In the genomic region with DNA sequence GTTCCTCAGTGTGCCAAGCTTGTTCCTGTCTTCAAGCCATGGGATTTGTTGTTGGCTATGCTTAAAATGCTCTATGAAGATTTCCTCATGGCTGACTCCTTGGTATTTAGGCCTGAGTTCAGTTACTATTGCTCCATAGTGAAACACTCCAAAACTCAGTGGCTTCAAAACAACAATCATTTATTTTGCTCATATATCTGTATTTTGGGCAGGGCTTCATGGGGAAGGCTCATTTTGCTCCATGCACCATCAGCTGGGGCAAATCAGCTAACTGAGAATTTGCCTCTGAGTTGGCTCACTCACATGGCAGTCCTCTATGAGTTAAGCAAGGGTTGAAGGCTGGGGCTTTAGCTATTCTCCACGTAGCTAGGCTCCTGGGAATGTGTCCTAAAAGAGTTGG, we compare ENCODE assay signal across 31 cellular contexts. TPM values are rescaled to one million over a fixed set of nuclear protein-coding genes. Genes with fewer than 3 reads are reported as not detected.
"Had no signal": no experiment of that assay in that cellular context is flagged by ENCODE, and none has a peak within 500 bp of the region (broad histone marks: within the 10 kb centered on the region; RNA-seq: fewer than 3 reads in every experiment).

No MANE protein-coding gene starts in this region.

- H3K9me3 ChIP-seq: body of pancreas, heart right ventricle, left lung, mucosa of descending colon, ovary, stomach, suprapubic skin, tibial nerve had no signal

- H3K27me3 ChIP-seq: body of pancreas, heart right ventricle, left lung, ovary, stomach, suprapubic skin, tibial nerve had no signal

- H3K9me3 Mint-ChIP-seq: activated CD4-positive, alpha-beta memory T cell treated with anti-CD3 and anti-CD28 coated beads for 36 hours; activated CD4-positive, alpha-beta T cell treated with anti-CD3 and anti-CD28 coated beads, Interleukin-2, amount 10 ng/mL, durations not matched to agents 24 days and 14 days; activated T-cell treated with anti-CD3 and anti-CD28 coated beads, Interleukin-2, amount 50 U/mL, for 24 hours; natural killer cell treated with Interleukin-12 subunit alpha and Interleukin-12 subunit beta and Interleukin-15 and Interleukin-18, amount 100 ng/mL, for 72 hours; stimulated activated naive B cell treated with anti-CD40 and anti-IgM and Interleukin-4, amounts not matched to agents 10 μg/mL and 1 μg/mL and 100 μg/mL, for 72 hours had no signal

- H3K36me3 Mint-ChIP-seq: activated CD4-positive, alpha-beta memory T cell treated with anti-CD3 and anti-CD28 coated beads for 36 hours; natural killer cell treated with Interleukin-12 subunit alpha and Interleukin-12 subunit beta and Interleukin-15 and Interleukin-18, amount 100 ng/mL, for 72 hours; stimulated activated naive B cell treated with anti-CD40 and anti-IgM and Interleukin-4, amounts not matched to agents 10 μg/mL and 1 μg/mL and 100 μg/mL, for 72 hours had no signal

- ATAC-seq: activated CD4-positive, CD25-positive, alpha-beta regulatory T cell treated with anti-CD3 and anti-CD28 coated beads, Interleukin-2, amount 50 U/mL, for 24 hours; body of pancreas; heart right ventricle; left lung; mucosa of descending colon; natural killer cell treated with Interleukin-12 subunit alpha and Interleukin-12 subunit beta and Interleukin-15 and Interleukin-18, amount 100 ng/mL, for 72 hours; stimulated activated naive B cell treated with anti-CD40 and anti-IgM and Interleukin-4, amounts not matched to agents 10 μg/mL and 1 μg/mL and 100 μg/mL, for 72 hours; T-helper 17 cell had no signal

- H3K4me3 Mint-ChIP-seq: activated CD4-positive, alpha-beta memory T cell treated with anti-CD3 and anti-CD28 coated beads for 36 hours; activated CD4-positive, alpha-beta T cell treated with anti-CD3 and anti-CD28 coated beads, Interleukin-2, amount 10 ng/mL, durations not matched to agents 24 days and 14 days; activated T-cell treated with anti-CD3 and anti-CD28 coated beads, Interleukin-2, amount 50 U/mL, for 24 hours; natural killer cell treated with Interleukin-12 subunit alpha and Interleukin-12 subunit beta and Interleukin-15 and Interleukin-18, amount 100 ng/mL, for 72 hours; stimulated activated naive B cell treated with anti-CD40 and anti-IgM and Interleukin-4, amounts not matched to agents 10 μg/mL and 1 μg/mL and 100 μg/mL, for 72 hours; T-helper 17 cell had no signal

- H3K27ac ChIP-seq: body of pancreas, left lung, ovary, suprapubic skin, tibial nerve, WERI-Rb-1 had no signal

- DNase-seq: activated CD4-positive, alpha-beta memory T cell treated with anti-CD3 and anti-CD28 coated beads for 36 hours; activated CD4-positive, alpha-beta T cell treated with anti-CD3 and anti-CD28 coated beads, Interleukin-2, amount 10 ng/mL, durations not matched to agents 24 days and 14 days; activated CD8-positive, alpha-beta memory T cell treated with anti-CD3 and anti-CD28 coated beads, Interleukin-2, amount 50 U/mL, for 48 hours; activated gamma-delta T cell treated with Interleukin-2 at 50 U/mL for 16 hours; activated naive CD4-positive, alpha-beta T cell treated with anti-CD3 and anti-CD28 coated beads, Interleukin-2, amount 50 U/mL, for 16 hours; activated T-cell treated with anti-CD3 and anti-CD28 coated beads, Interleukin-2, amount 50 U/mL, for 24 hours; amygdala; body of pancreas; dermis blood vessel endothelial cell; effector CD4-positive, alpha-beta T cell; foreskin melanocyte; heart right ventricle; left lung; mucosa of descending colon; ovary; stimulated activated CD4-positive, alpha-beta T cell treated with anti-CD3 and anti-CD28 coated beads, Interleukin-15, amount 100 ng/mL, for 24 hours; stimulated activated CD4-positive, alpha-beta T cell treated with anti-CD3 and anti-CD28 coated beads, Interleukin-2, amount 100 ng/mL, for 24 hours; stimulated activated naive B cell treated with anti-CD40 and anti-IgM and Interleukin-4, amounts not matched to agents 10 μg/mL and 1 μg/mL and 100 μg/mL, for 72 hours; stomach; T-helper 17 cell; T1000; WERI-Rb-1 had no signal

- H3K27me3 Mint-ChIP-seq: activated CD4-positive, alpha-beta memory T cell treated with anti-CD3 and anti-CD28 coated beads for 36 hours; activated CD4-positive, alpha-beta T cell treated with anti-CD3 and anti-CD28 coated beads, Interleukin-2, amount 10 ng/mL, durations not matched to agents 24 days and 14 days; activated T-cell treated with anti-CD3 and anti-CD28 coated beads, Interleukin-2, amount 50 U/mL, for 24 hours; T-helper 17 cell had no signal

- H3K4me3 ChIP-seq: body of pancreas, heart right ventricle, left lung, mucosa of descending colon, ovary, stomach, suprapubic skin, tibial nerve had no signal

- H3K36me3 ChIP-seq: heart right ventricle, left lung, ovary, stomach, suprapubic skin, tibial nerve, WERI-Rb-1 had no signal

- H3K27ac Mint-ChIP-seq: activated CD4-positive, alpha-beta memory T cell treated with anti-CD3 and anti-CD28 coated beads for 36 hours; activated CD4-positive, alpha-beta T cell treated with anti-CD3 and anti-CD28 coated beads, Interleukin-2, amount 10 ng/mL, durations not matched to agents 24 days and 14 days; activated T-cell treated with anti-CD3 and anti-CD28 coated beads, Interleukin-2, amount 50 U/mL, for 24 hours; natural killer cell treated with Interleukin-12 subunit alpha and Interleukin-12 subunit beta and Interleukin-15 and Interleukin-18, amount 100 ng/mL, for 72 hours; progenitor cell of endocrine pancreas; stimulated activated naive B cell treated with anti-CD40 and anti-IgM and Interleukin-4, amounts not matched to agents 10 μg/mL and 1 μg/mL and 100 μg/mL, for 72 hours; T-helper 17 cell had no signal

- H3K4me1 Mint-ChIP-seq: activated CD4-positive, alpha-beta T cell treated with anti-CD3 and anti-CD28 coated beads, Interleukin-2, amount 10 ng/mL, durations not matched to agents 24 days and 14 days; stimulated activated naive B cell treated with anti-CD40 and anti-IgM and Interleukin-4, amounts not matched to agents 10 μg/mL and 1 μg/mL and 100 μg/mL, for 72 hours had no signal

RNA-seq across cellular contexts. Expression of gene FOXL2, which starts 47.3 kb away (rescaled TPM):
- total RNA-seq: activated CD4-positive, alpha-beta memory T cell treated with anti-CD3 and anti-CD28 coated beads for 36 hours; activated CD4-positive, alpha-beta T cell treated with anti-CD3 and anti-CD28 coated beads, Interleukin-2, amount 10 ng/mL, durations not matched to agents 24 days and 14 days; dermis blood vessel endothelial cell; left lung; lung microvascular endothelial cell; mesenteric fat pad; natural killer cell treated with Interleukin-12 subunit alpha and Interleukin-12 subunit beta and Interleukin-15 and Interleukin-18, amount 100 ng/mL, for 72 hours; stomach; T-helper 17 cell; tibial nerve; ureter had no signal

RNA-seq across cellular contexts. Expression of gene FOXL2NB, which starts 47.4 kb away (rescaled TPM):
- total RNA-seq: activated CD4-positive, alpha-beta memory T cell treated with anti-CD3 and anti-CD28 coated beads for 36 hours; activated CD4-positive, alpha-beta T cell treated with anti-CD3 and anti-CD28 coated beads, Interleukin-2, amount 10 ng/mL, durations not matched to agents 24 days and 14 days; glomerular endothelial cell; left lung; lung microvascular endothelial cell; mesenteric fat pad; natural killer cell treated with Interleukin-12 subunit alpha and Interleukin-12 subunit beta and Interleukin-15 and Interleukin-18, amount 100 ng/mL, for 72 hours; progenitor cell of endocrine pancreas; stomach; T-helper 17 cell; tibial nerve; ureter had no signal
